8 cellular contexts compared by ENCODE assay signal in genomic region chr17:77285594-77286390, GRCh38.
DNase-seq lines count a peak whose midpoint lies in the region; ATAC-seq, FAIRE-seq and TF ChIP-seq lines count a peak whose summit lies in the region.

No MANE protein-coding gene starts in this region.

- 65 to 71% methylated on average over 33 to 34 of the region's 34 CpGs for WGBS in heart right ventricle, 2 donors
- WGBS in small intestine, 3 donors: 17 to 52% (median 36%) methylated on average over 33 to 34 of the region's 34 CpGs

- H3K4me1 ChIP-seq in heart right ventricle: peaks cover 14 to 70% (median 33%) of the 10 kb centered on the region in 9 donors
- peaks cover 0 to 5% of the 10 kb centered on the region in 2 donors for H3K4me1 ChIP-seq in small intestine (ENCODE audit: control insufficient read depth in 2 of 2, insufficient read depth in 1 of 2, low read depth in 1 of 2, low read length in 1 of 2)

- H3K36me3 ChIP-seq in heart right ventricle (no peaks in the 10 kb centered on the region), small intestine (ENCODE audit: control insufficient read depth in 2 of 2, insufficient read depth in 2 of 2, low read length in 2 of 2) (no peaks in the 10 kb centered on the region)

- TF ChIP-seq CTCF in heart right ventricle (IDR thresholded peaks at IDR 0.05): no peak

- DNase-seq in HS-5 (ENCODE audit: low read depth): peak; percentile 57
- DNase-seq in SKM-1 (lab: John Stamatoyannopoulos, UW; ENCODE audit: unreplicated experiment): peak; percentile 28
- peak; percentile 33 to 54 for DNase-seq in heart right ventricle
- peak; percentile 87 for DNase-seq in small intestine
- DNase-seq in globus pallidus (ENCODE audit: low spot score): no peak
- DNase-seq in activated CD8-positive, alpha-beta memory T cell treated with anti-CD3 and anti-CD28 coated beads, Interleukin-2, amount 50 U/mL, for 4 hours: no peak

- peak overlapping the region in 2 of 10 donors; percentile 87 to 89 for H3K27ac ChIP-seq in heart right ventricle
- H3K27ac ChIP-seq in small intestine (ENCODE audit: low read depth in 1 of 2, low read length in 1 of 2): peak overlapping the region; percentile 98 to 99

- H3K9me3 ChIP-seq in heart right ventricle (no peaks in the 10 kb centered on the region), small intestine (ENCODE audit: control insufficient read depth, low read depth) (no peaks in the 10 kb centered on the region)

- ATAC-seq in heart right ventricle (peak in 2 of 8 donors; percentile 12 to 21), GM21526 (IDR thresholded peaks at IDR 0.05; ENCODE audit: low FRiP score, unreplicated experiment) (no peak), GM18505 (IDR thresholded peaks at IDR 0.05; ENCODE audit: unreplicated experiment) (no peak)

- intact Hi-C loops in heart right ventricle (cut with DNase I): no loop called here

- FAIRE-seq in small intestine (lab: Jason Lieb, UNC): no peak

- no peak for TF ChIP-seq POLR2A in GM18505 (IDR thresholded peaks at IDR 0.05; ENCODE audit: borderline replicate concordance, extremely low read depth, insufficient read depth, insufficient read length)

- H3K4me3 ChIP-seq in heart right ventricle: no peak overlapping the region
- H3K4me3 ChIP-seq in small intestine (ENCODE audit: low read depth in 1 of 2, low read length in 2 of 2): peak overlapping the region in 1 of 2 donors; percentile 16

- H3K27me3 ChIP-seq in heart right ventricle (peaks cover 0 to 25% (median 17%) of the 10 kb centered on the region in 7 donors), small intestine (ENCODE audit: control insufficient read depth in 2 of 2, insufficient read depth in 2 of 2, low read length in 2 of 2) (no peaks in the 10 kb centered on the region)

Comparison
In these comparisons a context has a peak if more than half of its experiments do, and no peak if none do; other contexts are left out.
1. DNase-seq: peak in HS-5 (single experiment), SKM-1 (single experiment), heart right ventricle (2 of 2) and small intestine (single experiment); none in globus pallidus (single experiment) and activated CD8-positive, alpha-beta memory T cell treated with anti-CD3 and anti-CD28 coated beads, Interleukin-2, amount 50 U/mL, for 4 hours (single experiment).